ENCODE assay signal across 22 cellular contexts in genomic region chr9:116055536-116055935, GRCh38.
DNase-seq lines count a peak whose midpoint lies in the region; ATAC-seq, FAIRE-seq and TF ChIP-seq lines count a peak whose summit lies in the region.
"Had no signal": no experiment of that assay in that cellular context is flagged by ENCODE, and none has a peak within 500 bp of the region (broad histone marks: within the 10 kb centered on the region; RNA-seq: fewer than 3 reads in every experiment).

No MANE protein-coding gene starts in this region.

- intact Hi-C loops in IMR-90 (cut with micrococcal nuclease), result no loop called here
- intact Hi-C loops in stomach (cut with DNase I; ENCODE audit: low total_unique reads), result no loop called here

- H3K9me1 ChIP-seq in IMR-90 (ENCODE audit: insufficient read depth, low read length), result no peaks in the 10 kb centered on the region

- no peak overlapping the region for H2BK15ac ChIP-seq in IMR-90 (ENCODE audit: low read depth, low read length)

- H2BK20ac ChIP-seq in IMR-90 (ENCODE audit: low read depth, low read length), result no peak overlapping the region

- H2BK12ac ChIP-seq in trophoblast cell (ENCODE audit: low read length), result no peak overlapping the region

- H2BK5ac ChIP-seq in IMR-90 (ENCODE audit: low read depth, low read length, poor library complexity, severe bottlenecking) (no peak overlapping the region), trophoblast cell (ENCODE audit: low read depth, low read length, poor library complexity) (no peak overlapping the region)

- H3K14ac ChIP-seq in IMR-90 (replicated peaks; ENCODE audit: low read depth, low read length) (no peak overlapping the region), trophoblast cell (ENCODE audit: low read length) (no peak overlapping the region)

- H3K9me3 ChIP-seq in IMR-90 (ENCODE audit: control insufficient read depth, insufficient read depth, low read length) (no peaks in the 10 kb centered on the region), trophoblast cell (ENCODE audit: insufficient read depth, low read depth, low read length) (no peaks in the 10 kb centered on the region), stomach (no peaks in the 10 kb centered on the region)

- H3K18ac ChIP-seq in IMR-90 (ENCODE audit: low read depth, low read length), result no peak overlapping the region
- no peak overlapping the region for H3K18ac ChIP-seq in trophoblast cell (ENCODE audit: low read length)

- H3K27ac ChIP-seq in IMR-90 (ENCODE audit: insufficient read depth, low read length), result no peak overlapping the region
- H3K27ac ChIP-seq in trophoblast cell (ENCODE audit: low read depth, low read length), result no peak overlapping the region
- no peak overlapping the region for H3K27ac ChIP-seq in stomach
- H3K27ac ChIP-seq: C4-2B, HL-60 had no signal

- H3K79me1 ChIP-seq in IMR-90 (ENCODE audit: low read depth in 1 of 2, low read length in 2 of 2), result no peaks in the 10 kb centered on the region
- H3K79me1 ChIP-seq in trophoblast cell (ENCODE audit: low read length), result no peaks in the 10 kb centered on the region

- H4K12ac ChIP-seq in trophoblast cell (ENCODE audit: low read depth, low read length), result no peak overlapping the region

- no peak for FAIRE-seq in bronchial epithelial cell (lab: Jason Lieb, UNC)
- FAIRE-seq: HepG2 had no signal

- no peaks in the 10 kb centered on the region for H3K79me2 ChIP-seq in trophoblast cell (ENCODE audit: control insufficient read depth, insufficient read depth, low read length, poor library complexity)

- H4K91ac ChIP-seq in IMR-90 (ENCODE audit: insufficient read depth, low read depth, low read length) (no peak overlapping the region), trophoblast cell (ENCODE audit: low read depth, low read length) (no peak overlapping the region)

- no peaks in the 10 kb centered on the region for H4K20me1 ChIP-seq in IMR-90 (ENCODE audit: insufficient read depth, low read length)

- TF ChIP-seq CTCF in IMR-90 (conservative IDR thresholded peaks at IDR 0.05; ENCODE audit: low read depth, low read length) (no peak), bronchial epithelial cell (IDR thresholded peaks at IDR 0.05; ENCODE audit: insufficient read depth, low read length, severe bottlenecking) (no peak), stomach (IDR thresholded peaks at IDR 0.05) (no peak)

- no peaks in the 10 kb centered on the region for H3K36me3 ChIP-seq in IMR-90 (ENCODE audit: control insufficient read depth, insufficient read depth, low read length)
- H3K36me3 ChIP-seq in bronchial epithelial cell (ENCODE audit: control insufficient read depth, insufficient read depth, low read length), result no peaks in the 10 kb centered on the region
- no peaks in the 10 kb centered on the region for H3K36me3 ChIP-seq in trophoblast cell (ENCODE audit: control insufficient read depth in 1 of 2, insufficient read depth in 2 of 2, low read length in 2 of 2)
- no peaks in the 10 kb centered on the region for H3K36me3 ChIP-seq in stomach

- H2AK5ac ChIP-seq in IMR-90 (ENCODE audit: low read depth, low read length) (no peak overlapping the region), trophoblast cell (ENCODE audit: low read length) (no peak overlapping the region)

- in situ Hi-C loops in IMR-90 (cut with MboI; ENCODE audit: low sequenced_read_pairs), result no loop called here

- TF ChIP-seq POLR2A in IMR-90 (IDR thresholded peaks at IDR 0.05; ENCODE audit: low read depth, low read length) (no peak), stomach (IDR thresholded peaks at IDR 0.05) (no peak)

- no peak overlapping the region for H3K56ac ChIP-seq in IMR-90 (ENCODE audit: extremely low read depth, insufficient read depth, low read length)

- H3K4me2 ChIP-seq in IMR-90 (ENCODE audit: low read depth, low read length) (no peak overlapping the region), trophoblast cell (ENCODE audit: low read length) (no peak overlapping the region)

- H3K4me3 ChIP-seq in IMR-90 (ENCODE audit: insufficient read depth, low read depth, low read length) (no peak overlapping the region), bronchial epithelial cell (ENCODE audit: low read depth, low read length) (no peak overlapping the region), trophoblast cell (ENCODE audit: low read depth, low read length) (no peak overlapping the region), stomach (no peak overlapping the region)

- dilution Hi-C loops in IMR-90 (cut with HindIII; ENCODE audit: low sequenced_read_pairs, unreplicated experiment), result no loop called here

- no TSS peak for BruUV-seq in IMR-90 (replicated peaks; lab: Mats Ljungman, UMichigan)

- H3K23ac ChIP-seq in IMR-90 (ENCODE audit: low read depth, low read length) (no peak overlapping the region), trophoblast cell (ENCODE audit: low read length) (no peak overlapping the region)

- no peak for TF ChIP-seq EP300 in stomach (IDR thresholded peaks at IDR 0.05)

- no peak overlapping the region for H2AK9ac ChIP-seq in IMR-90 (replicated peaks; ENCODE audit: low read depth, low read length, poor library complexity)

- H4K5ac ChIP-seq in IMR-90 (ENCODE audit: low read depth, low read length), result no peak overlapping the region

- POLR2A ChIA-PET in IMR-90 (lab: Charles Lee; ENCODE audit: unreplicated experiment), result no interaction called here

- H4K8ac ChIP-seq in IMR-90 (ENCODE audit: low read depth in 2 of 2, low read length in 2 of 2) (no peak overlapping the region), trophoblast cell (ENCODE audit: low read depth, low read length) (no peak overlapping the region)

- H3K4me1 ChIP-seq in IMR-90 (ENCODE audit: control insufficient read depth, insufficient read depth, low read length) (peaks cover 2% of the 10 kb centered on the region; the same call in 1 of the 2 replicates), trophoblast cell (ENCODE audit: control insufficient read depth in 1 of 2, insufficient read depth in 2 of 2, low read length in 2 of 2) (no peaks in the 10 kb centered on the region), stomach (no peaks in the 10 kb centered on the region)

- peak; percentile 42 for DNase-seq in EH (ENCODE audit: low read depth)
- DNase-seq in IMR-90, result peak; percentile 33
- peak; percentile 26 for DNase-seq in bronchial epithelial cell (ENCODE audit: low read depth)
- peak; percentile 63 to 66 for DNase-seq in trophoblast cell
- DNase-seq in stimulated activated CD4-positive, alpha-beta T cell treated with anti-CD3 and anti-CD28 coated beads, Interleukin-4, amount 100 ng/mL, for 24 hours, result no peak
- DNase-seq in stomach, result no peak
- DNase-seq: Calu3; CD8-positive, alpha-beta memory T cell; DMS153; H7; HFFc6; KBM-7; NCI-H1105; NCI-H1694; NCI-H2107; NCI-H510A treated with DMSO at 0.1 percent for 48 hours; NCI-H748 treated with DMSO at 0.1 percent for 48 hours had no signal

- CTCF ChIA-PET in IMR-90 (lab: Yijun Ruan, JAX), result no interaction called here

- WGBS in IMR-90 (ENCODE audit: extremely low coverage in 2 of 2, insufficient read length in 1 of 2), 2 experiments, result 88% methylated on average over 1 of the region's 3 CpGs; no CpG with 5 or more reads in 1 of the 2 experiments
- no CpG with 5 or more reads among the region's 3 CpGs for WGBS in trophoblast cell (ENCODE audit: extremely low coverage, insufficient coverage, insufficient read length)
- 68 to 77% (median 73%) methylated on average over 3 of the region's 3 CpGs for WGBS in stomach, 5 donors

- TF ChIP-seq RAD21 in IMR-90 (IDR thresholded peaks at IDR 0.05; ENCODE audit: low read length), result no peak

- H3K9ac ChIP-seq in IMR-90 (ENCODE audit: low read depth, low read length) (no peak overlapping the region), trophoblast cell (ENCODE audit: low read length) (no peak overlapping the region)

- H3K4ac ChIP-seq in IMR-90 (ENCODE audit: low read depth, low read length), result no peak overlapping the region
- H3K4ac ChIP-seq in trophoblast cell (ENCODE audit: low read depth, low read length), result no peak overlapping the region

- H3K27me3 ChIP-seq in IMR-90 (ENCODE audit: control insufficient read depth, insufficient read depth, low read length), result no peaks in the 10 kb centered on the region
- H3K27me3 ChIP-seq in bronchial epithelial cell (ENCODE audit: control insufficient read depth, insufficient read depth, low read length), result no peaks in the 10 kb centered on the region
- H3K27me3 ChIP-seq in trophoblast cell (ENCODE audit: insufficient read depth, low read length), result no peaks in the 10 kb centered on the region
- no peaks in the 10 kb centered on the region for H3K27me3 ChIP-seq in stomach

- H2BK120ac ChIP-seq in IMR-90 (ENCODE audit: low read depth, low read length) (no peak overlapping the region), trophoblast cell (ENCODE audit: insufficient read depth, low read length, poor library complexity) (no peak overlapping the region)

- no peak for ATAC-seq in IMR-90 (ENCODE audit: low read depth)
- no peak for ATAC-seq in HG03045 (IDR thresholded peaks at IDR 0.05; ENCODE audit: unreplicated experiment)
- ATAC-seq: HepG2, SK-N-SH treated with all-trans-retinoic acid at 6 μM for 48 hours had no signal

- H2AFZ ChIP-seq in IMR-90 (replicated peaks; ENCODE audit: low read length, poor library complexity) (no peak overlapping the region), trophoblast cell (ENCODE audit: insufficient read depth, low read length, poor library complexity) (no peak overlapping the region)

TF ChIP-seq in IMR-90, 13 proteins besides CTCF, POLR2A, EP300 and RAD21 (continues in another document):
- no peak for TF ChIP-seq CHD1 (IDR thresholded peaks at IDR 0.05; ENCODE audit: low read depth, low read length)
- TF ChIP-seq, protein P1, sequence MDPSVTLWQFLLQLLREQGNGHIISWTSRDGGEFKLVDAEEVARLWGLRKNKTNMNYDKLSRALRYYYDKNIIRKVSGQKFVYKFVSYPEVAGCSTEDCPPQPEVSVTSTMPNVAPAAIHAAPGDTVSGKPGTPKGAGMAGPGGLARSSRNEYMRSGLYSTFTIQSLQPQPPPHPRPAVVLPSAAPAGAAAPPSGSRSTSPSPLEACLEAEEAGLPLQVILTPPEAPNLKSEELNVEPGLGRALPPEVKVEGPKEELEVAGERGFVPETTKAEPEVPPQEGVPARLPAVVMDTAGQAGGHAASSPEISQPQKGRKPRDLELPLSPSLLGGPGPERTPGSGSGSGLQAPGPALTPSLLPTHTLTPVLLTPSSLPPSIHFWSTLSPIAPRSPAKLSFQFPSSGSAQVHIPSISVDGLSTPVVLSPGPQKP (IDR thresholded peaks at IDR 0.05; ENCODE audit: borderline replicate concordance, low read depth, low read length), result no peak
- TF ChIP-seq MAFK (IDR thresholded peaks at IDR 0.05; ENCODE audit: low read depth, low read length), result no peak
- no peak for TF ChIP-seq BHLHE40 (IDR thresholded peaks at IDR 0.05; ENCODE audit: low read depth, low read length)
- TF ChIP-seq RFX5 (IDR thresholded peaks at IDR 0.05; ENCODE audit: low read depth, low read length), result no peak
- TF ChIP-seq NFE2L2 (IDR thresholded peaks at IDR 0.05; ENCODE audit: low read depth, low read length), result no peak
- TF ChIP-seq SMC3 (IDR thresholded peaks at IDR 0.05; ENCODE audit: low read depth, low read length), result no peak
- TF ChIP-seq FOS (IDR thresholded peaks at IDR 0.05; ENCODE audit: low read depth, low read length), result no peak

Comparison
In these comparisons a context has a peak if more than half of its experiments do, and no peak if none do; other contexts are left out.
1. DNase-seq: peak in EH (single experiment), IMR-90 (single experiment), bronchial epithelial cell (single experiment) and trophoblast cell (2 of 2); none in stimulated activated CD4-positive, alpha-beta T cell treated with anti-CD3 and anti-CD28 coated beads, Interleukin-4, amount 100 ng/mL, for 24 hours (single experiment) and stomach (single experiment).